In the genomic region with DNA sequence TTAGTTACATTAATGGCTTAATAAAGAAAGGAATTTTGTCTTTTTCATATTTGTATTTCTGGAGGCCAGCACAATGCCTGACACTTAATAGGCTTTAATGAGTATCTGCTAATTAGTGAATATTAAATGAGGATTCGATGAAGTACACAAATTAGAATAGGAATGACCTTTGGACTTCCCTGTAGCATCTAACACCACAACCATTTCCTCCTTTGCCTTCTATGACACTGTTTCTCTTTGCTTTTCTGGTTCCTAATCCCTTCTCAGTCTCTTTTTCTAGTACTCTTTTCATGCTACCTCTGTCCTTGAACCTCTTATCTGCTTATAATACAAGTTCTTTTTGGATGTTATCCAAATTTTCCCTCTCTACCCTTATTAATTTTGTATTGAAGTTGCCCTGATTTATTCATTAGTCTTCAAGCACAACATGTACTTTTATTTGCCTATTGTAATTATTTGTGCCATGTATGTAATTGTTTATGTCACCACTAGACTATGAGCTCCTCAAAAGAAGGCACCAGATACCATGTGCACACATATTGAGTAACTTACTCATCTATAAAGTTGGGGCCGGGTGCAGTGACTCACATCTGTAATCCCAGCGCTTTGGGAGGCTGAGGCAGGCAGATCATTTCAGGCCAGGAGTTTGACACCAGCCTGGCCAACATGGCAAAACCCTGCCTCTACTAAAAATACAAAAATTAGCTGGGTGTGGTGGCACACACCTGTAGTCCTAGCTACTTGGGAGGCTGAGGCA, we compare ENCODE assay signal across 15 cellular contexts. TPM values are rescaled to one million over a fixed set of nuclear protein-coding genes. Genes with fewer than 3 reads are reported as not detected.
DNase-seq lines count a peak whose midpoint lies in the region; ATAC-seq and TF ChIP-seq lines count a peak whose summit lies in the region.
"Had no signal": no experiment of that assay in that cellular context is flagged by ENCODE, and none has a peak within 500 bp of the region (broad histone marks: within the 10 kb centered on the region; RNA-seq: fewer than 3 reads in every experiment).

No MANE protein-coding gene starts in this region.

- H3K27ac ChIP-seq in ACC112 (ENCODE audit: low read depth, low read length) (peak overlapping the region; percentile 45), transverse colon (no peak overlapping the region)
- H3K27ac ChIP-seq: C4-2B, gastrocnemius medialis, PC-9 had no signal

- no peak overlapping the region for H3K27ac Mint-ChIP-seq in natural killer cell
- H3K27ac Mint-ChIP-seq: stimulated activated naive B cell treated with anti-CD40 and anti-IgM and Interleukin-4, amounts not matched to agents 10 μg/mL and 1 μg/mL and 100 μg/mL, for 72 hours had no signal

- H3K36me3 ChIP-seq in ACC112 (ENCODE audit: insufficient read depth, low read length) (no peaks in the 10 kb centered on the region), transverse colon (no peaks in the 10 kb centered on the region)
- H3K36me3 ChIP-seq: gastrocnemius medialis had no signal

- no peaks in the 10 kb centered on the region for H3K27me3 Mint-ChIP-seq in natural killer cell (ENCODE audit: low read depth in 2 of 2)
- H3K27me3 Mint-ChIP-seq: stimulated activated naive B cell treated with anti-CD40 and anti-IgM and Interleukin-4, amounts not matched to agents 10 μg/mL and 1 μg/mL and 100 μg/mL, for 72 hours had no signal

- TF ChIP-seq CTCF in fibroblast of mammary gland (conservative IDR thresholded peaks at IDR 0.05; ENCODE audit: control insufficient read depth, insufficient read depth, low read depth, low read length) (peak; percentile 20), transverse colon (IDR thresholded peaks at IDR 0.05) (no peak), natural killer cell (IDR thresholded peaks at IDR 0.05) (no peak)

- H3K4me3 Mint-ChIP-seq in natural killer cell, result no peak overlapping the region
- H3K4me3 Mint-ChIP-seq: stimulated activated naive B cell treated with anti-CD40 and anti-IgM and Interleukin-4, amounts not matched to agents 10 μg/mL and 1 μg/mL and 100 μg/mL, for 72 hours had no signal

- no peaks in the 10 kb centered on the region for H3K9me3 Mint-ChIP-seq in natural killer cell
- H3K9me3 Mint-ChIP-seq: stimulated activated naive B cell treated with anti-CD40 and anti-IgM and Interleukin-4, amounts not matched to agents 10 μg/mL and 1 μg/mL and 100 μg/mL, for 72 hours had no signal

- TF ChIP-seq POLR2A in transverse colon (IDR thresholded peaks at IDR 0.05), result no peak

- intact Hi-C loops in transverse colon (cut with DNase I; ENCODE audit: low total_unique reads), result no loop called here
- intact Hi-C loops in natural killer cell (cut with micrococcal nuclease), result no loop called here

- TF ChIP-seq EP300 in transverse colon (IDR thresholded peaks at IDR 0.05; ENCODE audit: low read depth), result no peak

- no peak for ATAC-seq in natural killer cell
- ATAC-seq: gastrocnemius medialis; stimulated activated naive B cell treated with anti-CD40 and anti-IgM and Interleukin-4, amounts not matched to agents 10 μg/mL and 1 μg/mL and 100 μg/mL, for 72 hours had no signal

- DNase-seq in ELR (ENCODE audit: low read depth) (peak; percentile 79), RKO (ENCODE audit: low spot score) (peak; percentile 66), fibroblast of mammary gland (ENCODE audit: low read depth) (peak; percentile 84), SHP77 (lab: John Stamatoyannopoulos, UW) (no peak), transverse colon (no peak), natural killer cell (no peak), COR-L47 (lab: John Stamatoyannopoulos, UW) (no peak)
- DNase-seq: activated CD4-positive, alpha-beta T cell treated with anti-CD3 and anti-CD28 coated beads, Interleukin-2, amount 50 U/mL, for 48 hours; activated gamma-delta T cell; gastrocnemius medialis; PC-9; stimulated activated CD4-positive, alpha-beta T cell treated with anti-CD3 and anti-CD28 coated beads, Interleukin-2, amount 100 ng/mL, for 48 hours; stimulated activated naive B cell treated with anti-CD40 and anti-IgM and Interleukin-4, amounts not matched to agents 10 μg/mL and 1 μg/mL and 100 μg/mL, for 72 hours had no signal

- 67 to 79% methylated on average over 2 to 3 of the region's 3 CpGs for WGBS in transverse colon (ENCODE audit: low coverage in 1 of 2), 2 donors

- in situ Hi-C loops in transverse colon (cut with MboI; ENCODE audit: low pct_ligation_motif_present in 1 of 4, low pct_unique_long_range_greater_than_20kb in 1 of 4, low sequenced_read_pairs in 3 of 4), result no loop called here

- H3K4me1 ChIP-seq in ACC112 (ENCODE audit: control insufficient read depth, insufficient read depth, low read length, unreplicated experiment) (peaks cover 6% of the 10 kb centered on the region), transverse colon (peaks cover 0 to 3% (median 0%) of the 10 kb centered on the region in 4 donors)
- H3K4me1 ChIP-seq: gastrocnemius medialis had no signal

- H3K9me3 ChIP-seq in transverse colon, result no peaks in the 10 kb centered on the region
- H3K9me3 ChIP-seq: gastrocnemius medialis had no signal

- H3K4me1 Mint-ChIP-seq in natural killer cell, result no peaks in the 10 kb centered on the region
- H3K4me1 Mint-ChIP-seq: stimulated activated naive B cell treated with anti-CD40 and anti-IgM and Interleukin-4, amounts not matched to agents 10 μg/mL and 1 μg/mL and 100 μg/mL, for 72 hours had no signal

- H3K27me3 ChIP-seq in ACC112 (ENCODE audit: insufficient read depth, low read length) (no peaks in the 10 kb centered on the region), transverse colon (no peaks in the 10 kb centered on the region)
- H3K27me3 ChIP-seq: gastrocnemius medialis had no signal

- H3K36me3 Mint-ChIP-seq in natural killer cell, result no peaks in the 10 kb centered on the region

- H3K4me3 ChIP-seq in ACC112 (ENCODE audit: low read depth, low read length), result no peak overlapping the region
- H3K4me3 ChIP-seq in fibroblast of mammary gland (ENCODE audit: control insufficient read depth, low read depth, low read length), result no peak overlapping the region
- H3K4me3 ChIP-seq in transverse colon, result no peak overlapping the region
- H3K4me3 ChIP-seq: gastrocnemius medialis, PC-9 had no signal

- no peaks in the 10 kb centered on the region for H3K79me2 ChIP-seq in ACC112 (ENCODE audit: control insufficient read depth, insufficient read depth, low read length, unreplicated experiment)

- H2AFZ ChIP-seq in ACC112 (ENCODE audit: low read length, unreplicated experiment), result peak overlapping the region; percentile 8
- H2AFZ ChIP-seq: PC-9 had no signal

RNA-seq across cellular contexts. Expression of a gene that starts 23.8 kb away (rescaled TPM):
- total RNA-seq in transverse colon, result 1,000 to 10,000 TPM in 2 of 4 donors, 100 to 1,000 TPM in 2; 222 to 1,839 (median 900) TPM
- 1,000 to 10,000 TPM; 2,073 to 2,763 (median 2,323) TPM for total RNA-seq in natural killer cell

RNA-seq across cellular contexts. Expression of a gene that starts 28.2 kb away (rescaled TPM):
- total RNA-seq in transverse colon (10 to 100 TPM in 2 of 4 donors, 1 to 10 TPM in 2; 4.0 to 27.9 (median 15.4) TPM), natural killer cell (under 1 TPM in 2 of 3 donors, not detected in 1; 0.25 to 0.73 TPM)

RNA-seq across cellular contexts. Expression of a gene that starts 36.9 kb away (rescaled TPM):
- total RNA-seq in transverse colon (100 to 1,000 TPM in 3 of 4 donors, 10 to 100 TPM in 1; 88.8 to 303 (median 280) TPM), natural killer cell (100 to 1,000 TPM in 2 of 3 donors, 10 to 100 TPM in 1; 96.9 to 107 (median 101) TPM)

RNA-seq across cellular contexts. Expression of a gene that starts 46.6 kb away (rescaled TPM):
- total RNA-seq in transverse colon, result 10 to 100 TPM in 2 of 4 donors, 1 to 10 TPM in 2; 2.2 to 18.7 (median 11.6) TPM
- 10 to 100 TPM; 10.8 to 16.8 (median 10.9) TPM for total RNA-seq in natural killer cell

RNA-seq across cellular contexts. Expression of a gene that starts 51.0 kb away (rescaled TPM):
- total RNA-seq in transverse colon, result 10 to 100 TPM; 19.9 to 80.0 (median 47.1) TPM
- total RNA-seq in natural killer cell, result 10 to 100 TPM; 20.7 to 21.5 (median 21.2) TPM

Comparison
In these comparisons a context has a peak if more than half of its experiments do, and no peak if none do; other contexts are left out.
1. DNase-seq: peak in ELR (single experiment), RKO (single experiment) and fibroblast of mammary gland (single experiment); none in SHP77 (0 of 2), transverse colon (single experiment), natural killer cell (single experiment) and COR-L47 (single experiment).